17 cellular contexts compared by ENCODE assay signal in genomic region chr10:114607358-114607998, GRCh38. TPM values are rescaled to one million over a fixed set of nuclear protein-coding genes. Genes with fewer than 3 reads are reported as not detected.
DNase-seq lines count a peak whose midpoint lies in the region; ATAC-seq and TF ChIP-seq lines count a peak whose summit lies in the region.
"Had no signal": no experiment of that assay in that cellular context is flagged by ENCODE, and none has a peak within 500 bp of the region (broad histone marks: within the 10 kb centered on the region; RNA-seq: fewer than 3 reads in every experiment).

No MANE protein-coding gene starts in this region.

- CTCF ChIA-PET in PC-3 (lab: Charles Lee) = no interaction called here
- CTCF ChIA-PET in activated CD8-positive, alpha-beta T cell treated with anti-CD3 and anti-CD28 coated beads for 36 hours (lab: Charles Lee) = no interaction called here

- H3K36me3 Mint-ChIP-seq in activated CD8-positive, alpha-beta T cell treated with anti-CD3 and anti-CD28 coated beads for 36 hours (ENCODE audit: low read depth) = no peaks in the 10 kb centered on the region
- H3K36me3 Mint-ChIP-seq: activated naive CD4-positive, alpha-beta T cell treated with anti-CD3 and anti-CD28 coated beads, Interleukin-2, amount 50 U/mL, for 24 hours had no signal

- H3K9me2 ChIP-seq in PC-3 (replicated peaks; ENCODE audit: low read length) = no peaks in the 10 kb centered on the region

- H3K79me2 ChIP-seq in PC-3 (ENCODE audit: low read length) = no peaks in the 10 kb centered on the region

- H3K4me2 ChIP-seq in PC-3 (ENCODE audit: low read length) = no peak overlapping the region
- H3K4me2 ChIP-seq: BLaER1 had no signal

- H3K27me3 Mint-ChIP-seq in activated CD8-positive, alpha-beta T cell treated with anti-CD3 and anti-CD28 coated beads for 36 hours = peaks cover 2% of the 10 kb centered on the region
- H3K27me3 Mint-ChIP-seq: activated naive CD4-positive, alpha-beta T cell treated with anti-CD3 and anti-CD28 coated beads, Interleukin-2, amount 50 U/mL, for 24 hours had no signal

- H3K27me3 ChIP-seq in PC-3 (ENCODE audit: low read length) (no peaks in the 10 kb centered on the region), gastroesophageal sphincter (no peaks in the 10 kb centered on the region)
- H3K27me3 ChIP-seq: BLaER1, cardiac muscle cell, tibial artery had no signal

- H3K4me3 ChIP-seq in PC-3 (ENCODE audit: low read length) (no peak overlapping the region), cardiac fibroblast (replicated peaks in 1 of 2; ENCODE audit: low read depth in 2 of 2, low read length in 2 of 2) (no peak overlapping the region), gastroesophageal sphincter (no peak overlapping the region)
- H3K4me3 ChIP-seq: BLaER1, cardiac muscle cell, HAP-1, tibial artery had no signal

- no peak overlapping the region for H2AFZ ChIP-seq in PC-3 (ENCODE audit: low read length)

- H3K36me3 ChIP-seq in PC-3 (ENCODE audit: low read depth, low read length) (no peaks in the 10 kb centered on the region), gastroesophageal sphincter (no peaks in the 10 kb centered on the region)
- H3K36me3 ChIP-seq: BLaER1, cardiac muscle cell, HAP-1, tibial artery had no signal

- TF ChIP-seq CTCF in PC-3 (conservative IDR thresholded peaks at IDR 0.05; ENCODE audit: low read depth, low read length) = no peak
- TF ChIP-seq CTCF in cardiac fibroblast (IDR thresholded peaks at IDR 0.05; ENCODE audit: low read depth, low read length) = no peak
- no peak for TF ChIP-seq CTCF in gastroesophageal sphincter (IDR thresholded peaks at IDR 0.05)
- TF ChIP-seq CTCF in activated CD8-positive, alpha-beta T cell treated with anti-CD3 and anti-CD28 coated beads for 36 hours (IDR thresholded peaks at IDR 0.05) = no peak

- H3K9me3 ChIP-seq in PC-3 (ENCODE audit: low read length) (no peaks in the 10 kb centered on the region), gastroesophageal sphincter (no peaks in the 10 kb centered on the region)
- H3K9me3 ChIP-seq: BLaER1, HAP-1, tibial artery had no signal

- TF ChIP-seq POLR2A in gastroesophageal sphincter (IDR thresholded peaks at IDR 0.05) = no peak

- no peaks in the 10 kb centered on the region for H4K20me1 ChIP-seq in PC-3 (ENCODE audit: low read length)
- H4K20me1 ChIP-seq: BLaER1 had no signal

- no peaks in the 10 kb centered on the region for H3K4me1 Mint-ChIP-seq in activated CD8-positive, alpha-beta T cell treated with anti-CD3 and anti-CD28 coated beads for 36 hours (ENCODE audit: low read depth)
- H3K4me1 Mint-ChIP-seq: activated naive CD4-positive, alpha-beta T cell treated with anti-CD3 and anti-CD28 coated beads, Interleukin-2, amount 50 U/mL, for 24 hours had no signal

- no peak overlapping the region for H3K27ac ChIP-seq in PC-3 (ENCODE audit: low read length)
- H3K27ac ChIP-seq in gastroesophageal sphincter = peak overlapping the region in 3 of 4 donors; percentile 35 to 72 (median 72)
- H3K27ac ChIP-seq: BLaER1, cardiac muscle cell, tibial artery had no signal

- H3K27ac Mint-ChIP-seq in activated CD8-positive, alpha-beta T cell treated with anti-CD3 and anti-CD28 coated beads for 36 hours = no peak overlapping the region
- H3K27ac Mint-ChIP-seq: activated naive CD4-positive, alpha-beta T cell treated with anti-CD3 and anti-CD28 coated beads, Interleukin-2, amount 50 U/mL, for 24 hours; endodermal cell had no signal

- ATAC-seq in PC-3 (peak; percentile 66), gastroesophageal sphincter (peak; percentile 76), GM21825 (IDR thresholded peaks at IDR 0.05; ENCODE audit: unreplicated experiment) (no peak), HG03135 (IDR thresholded peaks at IDR 0.05; ENCODE audit: unreplicated experiment) (no peak)
- ATAC-seq in activated CD8-positive, alpha-beta T cell treated with anti-CD3 and anti-CD28 coated beads for 36 hours = no peak

- WGBS in gastroesophageal sphincter (ENCODE audit: low coverage in 1 of 2), 2 donors = 13 to 31% methylated on average over 5 to 7 of the region's 8 CpGs

- POLR2A ChIA-PET in PC-3 (lab: Charles Lee; ENCODE audit: unreplicated experiment) = no interaction called here
- POLR2A ChIA-PET in activated CD8-positive, alpha-beta T cell treated with anti-CD3 and anti-CD28 coated beads for 36 hours (lab: Charles Lee) = no interaction called here

- no peaks in the 10 kb centered on the region for H3K9me3 Mint-ChIP-seq in activated CD8-positive, alpha-beta T cell treated with anti-CD3 and anti-CD28 coated beads for 36 hours
- H3K9me3 Mint-ChIP-seq: activated naive CD4-positive, alpha-beta T cell treated with anti-CD3 and anti-CD28 coated beads, Interleukin-2, amount 50 U/mL, for 24 hours; endodermal cell had no signal

- peaks cover 6% of the 10 kb centered on the region; the same call in 1 of the 2 replicates for H3K4me1 ChIP-seq in PC-3 (ENCODE audit: insufficient read depth, low read length)
- H3K4me1 ChIP-seq in gastroesophageal sphincter = peaks cover 0 to 39% (median 4%) of the 10 kb centered on the region in 3 donors
- H3K4me1 ChIP-seq: BLaER1, HAP-1 had no signal

- TF ChIP-seq EP300 in gastroesophageal sphincter (IDR thresholded peaks at IDR 0.05) = no peak

- H3K4me3 Mint-ChIP-seq in activated CD8-positive, alpha-beta T cell treated with anti-CD3 and anti-CD28 coated beads for 36 hours = no peak overlapping the region
- H3K4me3 Mint-ChIP-seq: activated naive CD4-positive, alpha-beta T cell treated with anti-CD3 and anti-CD28 coated beads, Interleukin-2, amount 50 U/mL, for 24 hours; endodermal cell had no signal

- H3F3A ChIP-seq in PC-3 (ENCODE audit: low read length, unreplicated experiment) = no peaks in the 10 kb centered on the region

- intact Hi-C loops in PC-3 (cut with micrococcal nuclease) = no loop called here
- intact Hi-C loops in activated CD8-positive, alpha-beta T cell treated with anti-CD3 and anti-CD28 coated beads for 36 hours (cut with micrococcal nuclease) = no loop called here

- no TSS peak for BruUV-seq in PC-3 (replicated peaks; lab: Mats Ljungman, UMichigan)

- H3K9ac ChIP-seq in PC-3 (ENCODE audit: low read length) = no peak overlapping the region
- H3K9ac ChIP-seq: BLaER1 had no signal

- peak; percentile 51 for DNase-seq in PC-3
- peak; percentile 43 to 73 for DNase-seq in cardiac fibroblast (ENCODE audit: low read depth in 2 of 2)
- peak; percentile 73 for DNase-seq in renal cortical epithelial cell (ENCODE audit: low read depth)
- DNase-seq in NCI-H2107 treated with DMSO at 0.1 percent for 48 hours (lab: John Stamatoyannopoulos, UW; ENCODE audit: unreplicated experiment) = no peak
- no peak for DNase-seq in activated CD8-positive, alpha-beta T cell treated with anti-CD3 and anti-CD28 coated beads for 36 hours
- DNase-seq: activated CD4-positive, alpha-beta T cell treated with anti-CD3 and anti-CD28 coated beads, Interleukin-2, amount 50 U/mL, for 1 hour; activated T-cell treated with anti-CD3 and anti-CD28 coated beads for 4 hours; endodermal cell; NCI-H1694 treated with DMSO at 0.1 percent for 48 hours; tibial artery had no signal

RNA-seq across cellular contexts. Expression of gene ABLIM1, which starts 50.6 kb away (rescaled TPM):
- 12.3 and 13.8 TPM in 2 replicates for total RNA-seq in PC-3 (2014; rRNA removed)
- 100 to 1,000 TPM in 2 of 4 donors, 10 to 100 TPM in 2; 75.2 to 172 (median 110) TPM for total RNA-seq in gastroesophageal sphincter
- 31.1 and 77.4 TPM in 2 replicates for total RNA-seq in renal cortical epithelial cell
- 100 to 1,000 TPM; 148 to 155 TPM for total RNA-seq in activated CD8-positive, alpha-beta T cell treated with anti-CD3 and anti-CD28 coated beads for 36 hours

Comparison
In these comparisons a context has a peak if more than half of its experiments do, and no peak if none do; other contexts are left out.
1. ATAC-seq: peak in PC-3 (single experiment) and gastroesophageal sphincter (single experiment); none in GM21825 (single experiment), HG03135 (single experiment) and activated CD8-positive, alpha-beta T cell treated with anti-CD3 and anti-CD28 coated beads for 36 hours (single experiment).
2. DNase-seq: peak in PC-3 (single experiment), cardiac fibroblast (2 of 2) and renal cortical epithelial cell (single experiment); none in NCI-H2107 treated with DMSO at 0.1 percent for 48 hours (single experiment) and activated CD8-positive, alpha-beta T cell treated with anti-CD3 and anti-CD28 coated beads for 36 hours (single experiment).